25 cellular contexts compared by ENCODE assay signal in the genomic region with DNA sequence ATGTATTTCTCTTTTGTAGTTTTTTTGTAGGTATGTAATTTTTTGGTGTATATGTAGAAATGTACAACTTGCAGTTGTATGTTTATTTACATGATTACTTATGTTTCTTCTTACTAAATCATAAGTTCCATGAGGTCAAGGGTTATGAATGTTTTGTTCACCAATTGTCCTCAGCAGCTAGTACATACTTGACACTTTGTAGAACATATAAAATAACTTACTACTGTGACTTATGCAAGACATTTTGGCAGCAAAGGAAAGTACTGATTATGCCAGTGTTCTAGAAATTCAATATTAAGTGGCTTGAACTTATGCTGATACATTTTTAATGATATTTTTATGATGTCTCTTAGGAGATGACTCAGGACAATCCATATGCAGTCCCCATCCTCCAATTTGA.
DNase-seq lines count a peak whose midpoint lies in the region; FAIRE-seq and TF ChIP-seq lines count a peak whose summit lies in the region.
"Had no signal": no experiment of that assay in that cellular context is flagged by ENCODE, and none has a peak within 500 bp of the region (broad histone marks: within the 10 kb centered on the region; RNA-seq: fewer than 3 reads in every experiment).

No MANE protein-coding gene starts in this region.

- H3K4me1 Mint-ChIP-seq in MCF 10A (ENCODE audit: insufficient read depth, unreplicated experiment) (peaks cover 20% of the 10 kb centered on the region), astrocyte (ENCODE audit: low read depth, unreplicated experiment) (peaks cover 18% of the 10 kb centered on the region)
- H3K4me1 Mint-ChIP-seq: CD14-positive monocyte; CD8-positive, alpha-beta memory T cell; GM23338 had no signal

- no peaks in the 10 kb centered on the region for H3K27me3 ChIP-seq in mammary epithelial cell (ENCODE audit: insufficient read depth, low read length)
- no peaks in the 10 kb centered on the region for H3K27me3 ChIP-seq in astrocyte (ENCODE audit: insufficient read depth, low read length)
- H3K27me3 ChIP-seq: BE2C; BLaER1 treated with 17β-estradiol and CSF1 and Interleukin-3, amounts not matched to agents 10 nM and 100 nM had no signal

- no peaks in the 10 kb centered on the region for H3K9me3 ChIP-seq in mammary epithelial cell (replicated peaks; ENCODE audit: insufficient read depth, low read length)
- no peaks in the 10 kb centered on the region for H3K9me3 ChIP-seq in astrocyte (ENCODE audit: insufficient read depth, low read depth, low read length)
- H3K9me3 ChIP-seq: BE2C, HAP-1 had no signal

- intact Hi-C loops in MCF 10A (cut with micrococcal nuclease) (no loop called here), mammary epithelial cell (cut with micrococcal nuclease) (no loop called here)

- dilution Hi-C loops in mammary epithelial cell (cut with HindIII; ENCODE audit: low sequenced_read_pairs), result no loop called here

- in situ Hi-C loops in mammary epithelial cell (cut with MboI; ENCODE audit: low sequenced_read_pairs in 2 of 2), result no loop called here

- H4K20me1 ChIP-seq in mammary epithelial cell (ENCODE audit: insufficient read depth, low read length) (no peaks in the 10 kb centered on the region), astrocyte (ENCODE audit: insufficient read depth, low read length) (no peaks in the 10 kb centered on the region)
- H4K20me1 ChIP-seq: BLaER1 treated with 17β-estradiol and CSF1 and Interleukin-3, amounts not matched to agents 10 nM and 100 nM had no signal

- H3K79me2 ChIP-seq in mammary epithelial cell (ENCODE audit: insufficient read depth, low read length), result no peaks in the 10 kb centered on the region
- H3K79me2 ChIP-seq in astrocyte (ENCODE audit: insufficient read depth, low read length), result no peaks in the 10 kb centered on the region

- H3K27ac Mint-ChIP-seq in MCF 10A (ENCODE audit: low read depth, unreplicated experiment), result peak overlapping the region; percentile 40
- H3K27ac Mint-ChIP-seq in astrocyte (ENCODE audit: unreplicated experiment), result no peak overlapping the region
- H3K27ac Mint-ChIP-seq: CD14-positive monocyte; CD4-positive, alpha-beta T cell; CD8-positive, alpha-beta memory T cell; GM23338; HFFc6 had no signal

- DNase-seq in MCF 10A (ENCODE audit: unreplicated experiment) (no peak), mammary epithelial cell (no peak), astrocyte (ENCODE audit: low read depth) (no peak), fibroblast of pulmonary artery (ENCODE audit: low read depth) (peak; percentile 6), GF-D8 (lab: John Stamatoyannopoulos, UW) (no peak), NCI-H748 (lab: John Stamatoyannopoulos, UW; ENCODE audit: unreplicated experiment) (no peak)
- DNase-seq in activated CD8-positive, alpha-beta memory T cell treated with anti-CD3 and anti-CD28 coated beads for 24 hours, result no peak
- DNase-seq: ACHN; AML-193; BE2C; CD4-positive, alpha-beta T cell; CD8-positive, alpha-beta memory T cell; DMS 273 treated with DMSO at 0.1 percent for 48 hours; DMS79; EL; GDM1; HFFc6 had no signal

- H3K4me2 ChIP-seq in mammary epithelial cell (ENCODE audit: insufficient read depth, low read depth, low read length) (no peak overlapping the region), astrocyte (ENCODE audit: low read length) (no peak overlapping the region)
- H3K4me2 ChIP-seq: BLaER1 treated with 17β-estradiol and CSF1 and Interleukin-3, amounts not matched to agents 10 nM and 100 nM; GM23338 had no signal

- H3K4me3 Mint-ChIP-seq in MCF 10A (ENCODE audit: unreplicated experiment), result no peak overlapping the region
- no peak overlapping the region for H3K4me3 Mint-ChIP-seq in astrocyte (ENCODE audit: unreplicated experiment)
- H3K4me3 Mint-ChIP-seq: CD14-positive monocyte; CD4-positive, alpha-beta T cell; CD8-positive, alpha-beta memory T cell; GM23338; HFFc6 had no signal

- POLR2A ChIA-PET in MCF 10A (lab: Yijun Ruan, JAX), result no interaction called here

- no peak overlapping the region for H3K27ac ChIP-seq in mammary epithelial cell (ENCODE audit: insufficient read depth, low read depth, low read length)
- H3K27ac ChIP-seq in astrocyte (ENCODE audit: low read depth, low read length), result no peak overlapping the region
- H3K27ac ChIP-seq: 22Rv1; BLaER1 treated with 17β-estradiol and CSF1 and Interleukin-3, amounts not matched to agents 10 nM and 100 nM had no signal

- peaks cover 17% of the 10 kb centered on the region for H3K9me3 Mint-ChIP-seq in MCF 10A (ENCODE audit: unreplicated experiment)
- no peaks in the 10 kb centered on the region for H3K9me3 Mint-ChIP-seq in astrocyte (ENCODE audit: unreplicated experiment)
- H3K9me3 Mint-ChIP-seq: GM23338, HFFc6 had no signal

- no peak for TF ChIP-seq CTCF in MCF 10A (IDR thresholded peaks at IDR 0.05; ENCODE audit: unreplicated experiment)
- TF ChIP-seq CTCF in mammary epithelial cell (conservative IDR thresholded peaks at IDR 0.05 in 1 of 2, IDR thresholded peaks at IDR 0.05 in 1 of 2; ENCODE audit: extremely low read depth in 1 of 2, insufficient read depth in 1 of 2, low read depth in 1 of 2, low read length in 2 of 2), result no peak
- no peak for TF ChIP-seq CTCF in astrocyte (IDR thresholded peaks at IDR 0.05; ENCODE audit: insufficient read depth, low read depth, low read length)
- no peak for TF ChIP-seq CTCF in fibroblast of pulmonary artery (IDR thresholded peaks at IDR 0.05; ENCODE audit: low read length, missing control alignments)

- CTCF ChIA-PET in MCF 10A (lab: Yijun Ruan, JAX), result no interaction called here
- CTCF ChIA-PET in mammary epithelial cell (lab: Charles Lee; ENCODE audit: low non-redundant PET), result no interaction called here

- H3K27me3 Mint-ChIP-seq in MCF 10A (ENCODE audit: insufficient read depth, unreplicated experiment) (no peaks in the 10 kb centered on the region), astrocyte (ENCODE audit: low read depth, unreplicated experiment) (no peaks in the 10 kb centered on the region)
- H3K27me3 Mint-ChIP-seq: CD4-positive, alpha-beta T cell; CD8-positive, alpha-beta memory T cell had no signal

- H3K4me1 ChIP-seq in mammary epithelial cell (ENCODE audit: insufficient read depth, low read length) (peaks cover 13% of the 10 kb centered on the region), astrocyte (ENCODE audit: insufficient read depth, low read length) (peaks cover 19% of the 10 kb centered on the region)
- H3K4me1 ChIP-seq: BE2C; BLaER1 treated with 17β-estradiol and CSF1 and Interleukin-3, amounts not matched to agents 10 nM and 100 nM; HAP-1 had no signal

- no peaks in the 10 kb centered on the region for H3K36me3 Mint-ChIP-seq in MCF 10A (ENCODE audit: insufficient read depth, unreplicated experiment)
- no peaks in the 10 kb centered on the region for H3K36me3 Mint-ChIP-seq in astrocyte (ENCODE audit: low read depth, unreplicated experiment)
- H3K36me3 Mint-ChIP-seq: CD14-positive monocyte; CD8-positive, alpha-beta memory T cell had no signal

- H3K4me3 ChIP-seq in mammary epithelial cell (replicated peaks in 1 of 3; ENCODE audit: insufficient read depth in 1 of 3, low read depth in 2 of 3, low read length in 3 of 3), result no peak overlapping the region
- no peak overlapping the region for H3K4me3 ChIP-seq in astrocyte (ENCODE audit: insufficient read depth, low read depth, low read length)
- no peak overlapping the region for H3K4me3 ChIP-seq in fibroblast of pulmonary artery (replicated peaks; ENCODE audit: low read depth, low read length)
- H3K4me3 ChIP-seq: BLaER1 treated with 17β-estradiol and CSF1 and Interleukin-3, amounts not matched to agents 10 nM and 100 nM; GM23338; HAP-1 had no signal

- BruUV-seq in MCF 10A (replicated peaks; lab: Mats Ljungman, UMichigan) (no TSS peak), mammary epithelial cell (replicated peaks; lab: Mats Ljungman, UMichigan) (no TSS peak)

- no peak overlapping the region for H2AFZ ChIP-seq in mammary epithelial cell (ENCODE audit: low read depth, low read length)
- no peak overlapping the region for H2AFZ ChIP-seq in astrocyte (ENCODE audit: low read depth, low read length)
- H2AFZ ChIP-seq: GM23338 had no signal

- H3K36me3 ChIP-seq in mammary epithelial cell (ENCODE audit: insufficient read depth, low read length) (no peaks in the 10 kb centered on the region), astrocyte (ENCODE audit: insufficient read depth, low read length) (no peaks in the 10 kb centered on the region)
- H3K36me3 ChIP-seq: BE2C; BLaER1 treated with 17β-estradiol and CSF1 and Interleukin-3, amounts not matched to agents 10 nM and 100 nM; HAP-1 had no signal

- peak; percentile 71 for FAIRE-seq in astrocyte (lab: Jason Lieb, UNC)
- FAIRE-seq: D721Med, GM12891, GM18507 had no signal

- no peak overlapping the region for H3K9ac ChIP-seq in mammary epithelial cell (ENCODE audit: insufficient read depth, low read length)
- H3K9ac ChIP-seq in astrocyte (ENCODE audit: low read length), result no peak overlapping the region
- H3K9ac ChIP-seq: BLaER1 treated with 17β-estradiol and CSF1 and Interleukin-3, amounts not matched to agents 10 nM and 100 nM had no signal
